ENCODE assay signal across 1 cellular context in the genomic region with DNA sequence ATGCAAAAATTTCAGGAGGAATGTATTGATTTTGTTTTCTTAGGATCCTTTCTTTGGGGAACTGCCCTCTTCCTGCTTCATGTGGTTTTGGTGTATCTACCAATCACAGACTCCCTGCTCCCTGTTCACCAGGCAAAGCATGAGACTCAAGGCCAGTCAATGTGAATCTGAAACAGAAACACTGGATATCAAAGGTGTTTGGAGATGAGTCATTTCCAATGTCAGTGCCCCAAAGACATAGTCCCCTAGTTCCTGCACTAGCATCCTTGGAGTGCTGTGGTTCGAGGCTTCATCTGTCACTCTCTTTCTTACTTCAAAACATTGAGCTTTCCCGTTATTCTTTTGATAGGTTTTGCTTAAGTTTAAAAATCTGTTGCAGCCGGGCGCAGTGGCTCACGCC.
TF ChIP-seq lines count a peak whose summit lies in the region.

No MANE protein-coding gene starts in this region.

TF ChIP-seq in HCT116, 20 proteins besides CTCF, POLR2A, EP300 and RAD21 (continued from another document):
- TF ChIP-seq, protein P1, sequence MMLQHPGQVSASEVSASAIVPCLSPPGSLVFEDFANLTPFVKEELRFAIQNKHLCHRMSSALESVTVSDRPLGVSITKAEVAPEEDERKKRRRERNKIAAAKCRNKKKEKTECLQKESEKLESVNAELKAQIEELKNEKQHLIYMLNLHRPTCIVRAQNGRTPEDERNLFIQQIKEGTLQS (IDR thresholded peaks at IDR 0.05): no peak
- no peak for TF ChIP-seq SRF (IDR thresholded peaks at IDR 0.05; ENCODE audit: low read depth)
- no peak for TF ChIP-seq REST (IDR thresholded peaks at IDR 0.05; ENCODE audit: low read depth)
- no peak for TF ChIP-seq FOSL1 (IDR thresholded peaks at IDR 0.05; ENCODE audit: low read depth)
- TF ChIP-seq, protein P2, sequence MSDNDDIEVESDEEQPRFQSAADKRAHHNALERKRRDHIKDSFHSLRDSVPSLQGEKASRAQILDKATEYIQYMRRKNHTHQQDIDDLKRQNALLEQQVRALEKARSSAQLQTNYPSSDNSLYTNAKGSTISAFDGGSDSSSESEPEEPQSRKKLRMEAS (IDR thresholded peaks at IDR 0.05): no peak
- no peak for TF ChIP-seq YY1 (IDR thresholded peaks at IDR 0.05; ENCODE audit: extremely low read depth, insufficient replicate concordance, low read depth, low read length)
